Comparison of ENCODE assay signal across 16 cellular contexts in genomic region chr1:21304488-21304887, GRCh38. TPM values are rescaled to one million over a fixed set of nuclear protein-coding genes. Genes with fewer than 3 reads are reported as not detected.
DNase-seq lines count a peak whose midpoint lies in the region; ATAC-seq and TF ChIP-seq lines count a peak whose summit lies in the region.
"Had no signal": no experiment of that assay in that cellular context is flagged by ENCODE, and none has a peak within 500 bp of the region (broad histone marks: within the 10 kb centered on the region; RNA-seq: fewer than 3 reads in every experiment).

No MANE protein-coding gene starts in this region.

- no peak overlapping the region for H3K9ac ChIP-seq in SK-N-SH

- no peak overlapping the region for H2AFZ ChIP-seq in SK-N-SH (ENCODE audit: low read depth)

- H3K9me3 Mint-ChIP-seq in chondrocyte (ENCODE audit: low read depth) (no peaks in the 10 kb centered on the region), CD14-positive monocyte (peaks cover 0 to 3% (median 0%) of the 10 kb centered on the region in 7 donors)
- H3K9me3 Mint-ChIP-seq in stimulated activated memory B cell treated with anti-CD40 and anti-IgM and Interleukin-4, amounts not matched to agents 10 μg/mL and 1 μg/mL and 100 μg/mL, for 72 hours, result no peaks in the 10 kb centered on the region
- H3K9me3 Mint-ChIP-seq: T-helper 1 cell treated with Interleukin-12 subunit alpha and Interleukin-12 subunit beta and Interleukin-4 antibody, amounts not matched to agents 30 μg/mL and 1 μg/mL, for 36 hours had no signal

- no peaks in the 10 kb centered on the region for H3K27me3 ChIP-seq in SK-N-SH (ENCODE audit: insufficient read depth)
- H3K27me3 ChIP-seq: MG63 had no signal

- H3K36me3 Mint-ChIP-seq in chondrocyte (ENCODE audit: low read depth) (no peaks in the 10 kb centered on the region), CD14-positive monocyte (peaks cover 2 to 3% of the 10 kb centered on the region in 2 donors)
- H3K36me3 Mint-ChIP-seq in stimulated activated memory B cell treated with anti-CD40 and anti-IgM and Interleukin-4, amounts not matched to agents 10 μg/mL and 1 μg/mL and 100 μg/mL, for 72 hours, result peaks cover 6% of the 10 kb centered on the region
- H3K36me3 Mint-ChIP-seq: naive thymus-derived CD8-positive, alpha-beta T cell had no signal

- H3K36me3 ChIP-seq in SK-N-SH (replicated peaks in 1 of 2; ENCODE audit: control insufficient read depth in 1 of 2, insufficient read depth in 2 of 2, low read length in 1 of 2), result no peaks in the 10 kb centered on the region
- H3K36me3 ChIP-seq: MG63 had no signal

- TF ChIP-seq CTCF in SK-N-SH (IDR thresholded peaks at IDR 0.05), result no peak
- no peak for TF ChIP-seq CTCF in chondrocyte (IDR thresholded peaks at IDR 0.05)
- TF ChIP-seq CTCF in CD14-positive monocyte (IDR thresholded peaks at IDR 0.05), result no peak

- no peak for ATAC-seq in SK-N-SH treated with all-trans-retinoic acid at 6 μM for 48 hours
- no peak for ATAC-seq in stimulated activated memory B cell treated with anti-CD40 and anti-IgM and Interleukin-4, amounts not matched to agents 10 μg/mL and 1 μg/mL and 100 μg/mL, for 72 hours
- ATAC-seq: naive thymus-derived CD8-positive, alpha-beta T cell had no signal

- WGBS in SK-N-SH (ENCODE audit: low lambda C conversion rate), result 46% methylated on average over 2 of the region's 2 CpGs

- H3F3A ChIP-seq in SK-N-SH (replicated peaks; ENCODE audit: insufficient read depth), result peaks cover 12% of the 10 kb centered on the region

- peak overlapping the region; percentile 64 to 91 for H3K27ac ChIP-seq in SK-N-SH (ENCODE audit: low read depth in 2 of 2, low read length in 1 of 2)
- H3K27ac ChIP-seq: psoas muscle had no signal

- DNase-seq in SK-N-SH (no peak), NCI-H2171 (lab: John Stamatoyannopoulos, UW) (peak; percentile 27), chondrocyte (ENCODE audit: low spot score) (no peak), NCI-H524 treated with DMSO at 0.1 percent for 48 hours (lab: John Stamatoyannopoulos, UW) (no peak), middle frontal gyrus (ENCODE audit: extremely low spot score, low spot score) (no peak), CD14-positive monocyte (ENCODE audit: low spot score) (no peak)
- DNase-seq: activated CD4-positive, CD25-positive, alpha-beta regulatory T cell treated with anti-CD3 and anti-CD28 coated beads, Interleukin-2, amount 50 U/mL, for 72 hours; COR-L47; MG63; naive thymus-derived CD8-positive, alpha-beta T cell; NCI-H2081 treated with DMSO at 0.1 percent for 48 hours; psoas muscle; substantia nigra had no signal

- H3K4me3 Mint-ChIP-seq in chondrocyte (ENCODE audit: unreplicated experiment) (no peak overlapping the region), CD14-positive monocyte (no peak overlapping the region)
- no peak overlapping the region for H3K4me3 Mint-ChIP-seq in stimulated activated memory B cell treated with anti-CD40 and anti-IgM and Interleukin-4, amounts not matched to agents 10 μg/mL and 1 μg/mL and 100 μg/mL, for 72 hours
- H3K4me3 Mint-ChIP-seq: naive thymus-derived CD8-positive, alpha-beta T cell; T-helper 1 cell treated with Interleukin-12 subunit alpha and Interleukin-12 subunit beta and Interleukin-4 antibody, amounts not matched to agents 30 μg/mL and 1 μg/mL, for 36 hours had no signal

- peaks cover 3% of the 10 kb centered on the region; the same call in 1 of the 2 replicates for H3K79me2 ChIP-seq in SK-N-SH (ENCODE audit: insufficient read depth)

- peak overlapping the region; percentile 20; the same call in 1 of the 2 replicates for H3K4me2 ChIP-seq in SK-N-SH

- no peaks in the 10 kb centered on the region for H4K20me1 ChIP-seq in SK-N-SH (ENCODE audit: insufficient read depth)

- intact Hi-C loops in CD14-positive monocyte (cut with micrococcal nuclease), result loop anchor here in 1 of 2 donors (5.0 kb wide), 1 partner anchor 63 kb away; no protein-coding TSS in a partner anchor

- no peaks in the 10 kb centered on the region for H3K9me2 ChIP-seq in SK-N-SH

- H3K4me3 ChIP-seq in SK-N-SH (ENCODE audit: low read depth in 2 of 2, low read length in 1 of 2), result no peak overlapping the region
- H3K4me3 ChIP-seq: MG63, psoas muscle had no signal

- POLR2A ChIA-PET in SK-N-SH (lab: Yijun Ruan, JAX), result no interaction called here

- H3K27me3 Mint-ChIP-seq in chondrocyte (ENCODE audit: low read depth) (no peaks in the 10 kb centered on the region), CD14-positive monocyte (ENCODE audit: low read depth in 3 of 3) (peaks cover 20 to 49% (median 34%) of the 10 kb centered on the region in 3 donors)
- H3K27me3 Mint-ChIP-seq in stimulated activated memory B cell treated with anti-CD40 and anti-IgM and Interleukin-4, amounts not matched to agents 10 μg/mL and 1 μg/mL and 100 μg/mL, for 72 hours, result no peaks in the 10 kb centered on the region
- H3K27me3 Mint-ChIP-seq: naive thymus-derived CD8-positive, alpha-beta T cell had no signal

- H3K4me1 Mint-ChIP-seq in chondrocyte (ENCODE audit: low read depth) (peaks cover 66% of the 10 kb centered on the region), CD14-positive monocyte (peaks cover 23% of the 10 kb centered on the region)
- peaks cover 93% of the 10 kb centered on the region for H3K4me1 Mint-ChIP-seq in stimulated activated memory B cell treated with anti-CD40 and anti-IgM and Interleukin-4, amounts not matched to agents 10 μg/mL and 1 μg/mL and 100 μg/mL, for 72 hours

- peak in 1 of 2 experiments; percentile 54; a peak in 1 of 4 replicates for TF ChIP-seq EP300 in SK-N-SH (IDR thresholded peaks at IDR 0.05; ENCODE audit: borderline replicate concordance in 1 of 2, low read depth in 1 of 2, low read length in 1 of 2)

- peak overlapping the region; percentile 53 for H3K27ac Mint-ChIP-seq in chondrocyte (ENCODE audit: unreplicated experiment)
- peak overlapping the region; percentile 70 for H3K27ac Mint-ChIP-seq in stimulated activated memory B cell treated with anti-CD40 and anti-IgM and Interleukin-4, amounts not matched to agents 10 μg/mL and 1 μg/mL and 100 μg/mL, for 72 hours
- H3K27ac Mint-ChIP-seq in CD14-positive monocyte, result no peak overlapping the region
- H3K27ac Mint-ChIP-seq: T-helper 1 cell treated with Interleukin-12 subunit alpha and Interleukin-12 subunit beta and Interleukin-4 antibody, amounts not matched to agents 30 μg/mL and 1 μg/mL, for 36 hours had no signal

- CTCF ChIA-PET in SK-N-SH (lab: Yijun Ruan, JAX), result no interaction called here

- no peak for TF ChIP-seq RAD21 in SK-N-SH (IDR thresholded peaks at IDR 0.05; ENCODE audit: low read length)

- H3K9me3 ChIP-seq in SK-N-SH, result no peaks in the 10 kb centered on the region
- H3K9me3 ChIP-seq: MG63, psoas muscle had no signal

- peaks cover 51 to 74% of the 10 kb centered on the region in 2 experiments for H3K4me1 ChIP-seq in SK-N-SH (ENCODE audit: control insufficient read depth in 1 of 2, insufficient read depth in 2 of 2, low read depth in 1 of 2, low read length in 1 of 2)

TF ChIP-seq in SK-N-SH, 30 proteins besides CTCF, POLR2A, EP300 and RAD21:
- TF ChIP-seq, protein P1, sequence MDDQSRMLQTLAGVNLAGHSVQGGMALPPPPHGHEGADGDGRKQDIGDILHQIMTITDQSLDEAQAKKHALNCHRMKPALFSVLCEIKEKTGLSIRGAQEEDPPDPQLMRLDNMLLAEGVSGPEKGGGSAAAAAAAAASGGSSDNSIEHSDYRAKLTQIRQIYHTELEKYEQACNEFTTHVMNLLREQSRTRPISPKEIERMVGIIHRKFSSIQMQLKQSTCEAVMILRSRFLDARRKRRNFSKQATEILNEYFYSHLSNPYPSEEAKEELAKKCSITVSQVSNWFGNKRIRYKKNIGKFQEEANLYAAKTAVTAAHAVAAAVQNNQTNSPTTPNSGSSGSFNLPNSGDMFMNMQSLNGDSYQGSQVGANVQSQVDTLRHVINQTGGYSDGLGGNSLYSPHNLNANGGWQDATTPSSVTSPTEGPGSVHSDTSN (IDR thresholded peaks at IDR 0.05), result peak; percentile 31; the same call in 1 of the 2 replicates
- TF ChIP-seq TCF12 (IDR thresholded peaks at IDR 0.05) (peak; percentile 54), MEF2A (IDR thresholded peaks at IDR 0.05; ENCODE audit: borderline replicate concordance, low read depth) (no peak), POLR2AphosphoS5 (IDR thresholded peaks at IDR 0.05; ENCODE audit: low read depth, low read length) (peak; percentile 24; the same call in 1 of the 2 replicates)

TF ChIP-seq in SK-N-SH treated with all-trans-retinoic acid at 6 μM for 48 hours, 23 proteins besides CTCF, POLR2A, EP300 and RAD21 (continues in another document):
- no peak for TF ChIP-seq POU6F1 (CRISPR knock-in tag; IDR thresholded peaks at IDR 0.05; ENCODE audit: borderline replicate concordance, low read depth)
- no peak for TF ChIP-seq ZNF70 (CRISPR knock-in tag; IDR thresholded peaks at IDR 0.05)
- no peak for TF ChIP-seq ESRRG (CRISPR knock-in tag; IDR thresholded peaks at IDR 0.05)
- no peak for TF ChIP-seq TOX (CRISPR knock-in tag; IDR thresholded peaks at IDR 0.05; ENCODE audit: borderline replicate concordance)
- no peak for TF ChIP-seq SNAI2 (CRISPR knock-in tag; IDR thresholded peaks at IDR 0.05)
- TF ChIP-seq GLIS3 (CRISPR knock-in tag; IDR thresholded peaks at IDR 0.05), result no peak

RNA-seq across cellular contexts. Expression of gene ECE1, which starts 14.2 kb away (rescaled TPM):
- polyA plus RNA-seq in SK-N-SH (2012; rRNA removed) (62.3 and 96.6 TPM in 2 replicates), CD14-positive monocyte (10 to 100 TPM; 10.6 to 23.3 TPM)
- 48.1 and 60.4 TPM in 2 replicates for polyA plus RNA-seq in SK-N-SH (2012; cell fraction: cytosol; rRNA removed)
- 53.0 and 69.9 TPM in 2 replicates for polyA plus RNA-seq in SK-N-SH (2012; cell fraction: nucleus; rRNA removed)
- total RNA-seq in chondrocyte, result 83.7 to 99.2 TPM (median 98.5 TPM) in 3 replicates

Comparison
In these comparisons a context has a peak if more than half of its experiments do, and no peak if none do; other contexts are left out.
1. H3K27ac Mint-ChIP-seq: peak in chondrocyte (single experiment) and stimulated activated memory B cell treated with anti-CD40 and anti-IgM and Interleukin-4, amounts not matched to agents 10 μg/mL and 1 μg/mL and 100 μg/mL, for 72 hours (single experiment); none in CD14-positive monocyte (0 of 7).